In genomic region chr6:41570270-41570615, GRCh38 we compare ENCODE assay signal across 1 cellular context.
TF ChIP-seq lines count a peak whose summit lies in the region.

No MANE protein-coding gene starts in this region.

TF ChIP-seq in H1, 55 proteins besides CTCF, POLR2A, EP300 and RAD21:
- no peak for TF ChIP-seq POU5F1 (IDR thresholded peaks at IDR 0.05; ENCODE audit: low read depth, low read length)
- TF ChIP-seq CTBP2 (IDR thresholded peaks at IDR 0.05; ENCODE audit: borderline replicate concordance, insufficient read depth, insufficient read length, low read length) = peak; percentile 68
- 0 out of 4 replicates have a peak, but pooled peaks of 1 of the 2 experiments have one; percentile 42 for TF ChIP-seq SIN3A (conservative IDR thresholded peaks at IDR 0.05 in 1 of 2, IDR thresholded peaks at IDR 0.05 in 1 of 2; ENCODE audit: low read depth in 1 of 2, low read length in 2 of 2)
- 0 out of 2 replicates have a peak, but pooled peaks have one; percentile 58 for TF ChIP-seq SP1 (IDR thresholded peaks at IDR 0.05; ENCODE audit: low read depth, low read length)
- TF ChIP-seq CBX8 (IDR thresholded peaks at IDR 0.05; ENCODE audit: borderline replicate concordance, low read depth, low read length) = no peak
- 0 out of 2 replicates have a peak, but pooled peaks have one; percentile 18 for TF ChIP-seq TCF12 (IDR thresholded peaks at IDR 0.05; ENCODE audit: low read depth, low read length)
- TF ChIP-seq MAX (IDR thresholded peaks at IDR 0.05) = 0 out of 2 replicates have a peak, but pooled peaks have one; percentile 11
- no peak for TF ChIP-seq MAFK (IDR thresholded peaks at IDR 0.05; ENCODE audit: low read depth, low read length)
